Comparison of ENCODE assay signal across 8 cellular contexts in the genomic region with DNA sequence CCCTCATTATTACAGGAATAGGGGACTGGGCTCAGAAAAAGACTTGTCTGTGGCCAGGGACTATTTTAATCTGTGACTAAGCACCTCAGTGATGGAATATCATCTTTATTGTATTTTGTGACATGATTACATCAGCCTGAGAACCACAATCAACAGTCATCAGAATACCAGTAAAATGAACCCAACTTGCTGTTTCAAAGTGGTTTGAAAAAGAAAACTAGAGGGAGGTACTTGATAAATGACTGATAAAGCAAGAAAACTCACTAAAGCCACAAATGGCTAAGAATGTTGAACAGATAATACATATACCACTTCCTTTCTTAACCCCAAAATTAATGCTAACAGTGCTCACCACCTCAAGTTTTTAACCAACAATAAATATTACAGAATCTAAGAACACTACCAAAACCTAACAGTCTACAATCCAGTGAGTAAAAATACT.
DNase-seq lines count a peak whose midpoint lies in the region; ATAC-seq and TF ChIP-seq lines count a peak whose summit lies in the region.

No MANE protein-coding gene starts in this region.

- H3K36me3 Mint-ChIP-seq in activated naive CD8-positive, alpha-beta T cell treated with anti-CD3 and anti-CD28 coated beads for 36 hours, result peaks cover 13% of the 10 kb centered on the region
- H3K36me3 Mint-ChIP-seq in stimulated activated memory B cell treated with anti-CD40 and anti-IgM and Interleukin-4, amounts not matched to agents 10 μg/mL and 1 μg/mL and 100 μg/mL, for 72 hours, result peaks cover 75% of the 10 kb centered on the region

- H3K4me1 Mint-ChIP-seq in activated naive CD8-positive, alpha-beta T cell treated with anti-CD3 and anti-CD28 coated beads for 36 hours, result peaks cover 24% of the 10 kb centered on the region
- peaks cover 68% of the 10 kb centered on the region for H3K4me1 Mint-ChIP-seq in stimulated activated memory B cell treated with anti-CD40 and anti-IgM and Interleukin-4, amounts not matched to agents 10 μg/mL and 1 μg/mL and 100 μg/mL, for 72 hours

- no peaks in the 10 kb centered on the region for H3K9me3 ChIP-seq in left lung

- H3K4me3 Mint-ChIP-seq in activated naive CD8-positive, alpha-beta T cell treated with anti-CD3 and anti-CD28 coated beads for 36 hours, result no peak overlapping the region
- H3K4me3 Mint-ChIP-seq in stimulated activated memory B cell treated with anti-CD40 and anti-IgM and Interleukin-4, amounts not matched to agents 10 μg/mL and 1 μg/mL and 100 μg/mL, for 72 hours, result no peak overlapping the region

- intact Hi-C loops in left lung (cut with DNase I), result no loop called here

- no peaks in the 10 kb centered on the region for H3K9me3 Mint-ChIP-seq in activated naive CD8-positive, alpha-beta T cell treated with anti-CD3 and anti-CD28 coated beads for 36 hours
- H3K9me3 Mint-ChIP-seq in stimulated activated memory B cell treated with anti-CD40 and anti-IgM and Interleukin-4, amounts not matched to agents 10 μg/mL and 1 μg/mL and 100 μg/mL, for 72 hours, result peaks cover 3% of the 10 kb centered on the region

- peaks cover 6 to 59% of the 10 kb centered on the region in 2 donors for H3K4me1 ChIP-seq in left lung

- H3K4me3 ChIP-seq in left lung, result no peak overlapping the region

- H3K27me3 Mint-ChIP-seq in activated naive CD8-positive, alpha-beta T cell treated with anti-CD3 and anti-CD28 coated beads for 36 hours, result no peaks in the 10 kb centered on the region
- no peaks in the 10 kb centered on the region for H3K27me3 Mint-ChIP-seq in stimulated activated memory B cell treated with anti-CD40 and anti-IgM and Interleukin-4, amounts not matched to agents 10 μg/mL and 1 μg/mL and 100 μg/mL, for 72 hours

- H3K27ac Mint-ChIP-seq in activated naive CD8-positive, alpha-beta T cell treated with anti-CD3 and anti-CD28 coated beads for 36 hours, result peak overlapping the region; percentile 84
- H3K27ac Mint-ChIP-seq in stimulated activated memory B cell treated with anti-CD40 and anti-IgM and Interleukin-4, amounts not matched to agents 10 μg/mL and 1 μg/mL and 100 μg/mL, for 72 hours, result peak overlapping the region; percentile 87

- DNase-seq in A172 (ENCODE audit: low spot score) (peak; percentile 73), cerebellar nuclear complex (lab: John Stamatoyannopoulos, UW) (no peak), left lung (no peak), DMS79 treated with DMSO at 0.1 percent for 48 hours (lab: John Stamatoyannopoulos, UW) (no peak)
- no peak for DNase-seq in activated naive CD8-positive, alpha-beta T cell treated with anti-CD3 and anti-CD28 coated beads for 36 hours

- H3K36me3 ChIP-seq in left lung, result no peaks in the 10 kb centered on the region

- no peak for TF ChIP-seq CTCF in left lung (IDR thresholded peaks at IDR 0.05)

- no peaks in the 10 kb centered on the region for H3K27me3 ChIP-seq in left lung

- ATAC-seq in GM19023 (IDR thresholded peaks at IDR 0.05; ENCODE audit: unreplicated experiment), result peak; percentile 58
- peak; percentile 57 for ATAC-seq in HG03439 (IDR thresholded peaks at IDR 0.05; ENCODE audit: unreplicated experiment)
- no peak for ATAC-seq in stimulated activated memory B cell treated with anti-CD40 and anti-IgM and Interleukin-4, amounts not matched to agents 10 μg/mL and 1 μg/mL and 100 μg/mL, for 72 hours
- ATAC-seq in left lung, result no peak

- H3K27ac ChIP-seq in left lung, result peak overlapping the region in 1 of 2 donors; percentile 1

Comparison
In these comparisons a context has a peak if more than half of its experiments do, and no peak if none do; other contexts are left out.
1. ATAC-seq: peak in GM19023 (single experiment) and HG03439 (single experiment); none in stimulated activated memory B cell treated with anti-CD40 and anti-IgM and Interleukin-4, amounts not matched to agents 10 μg/mL and 1 μg/mL and 100 μg/mL, for 72 hours (single experiment) and left lung (single experiment).